Comparison of ENCODE assay signal across 22 cellular contexts in genomic region chr2:168201722-168202121, GRCh38. TPM values are rescaled to one million over a fixed set of nuclear protein-coding genes. Genes with fewer than 3 reads are reported as not detected.
DNase-seq lines count a peak whose midpoint lies in the region; ATAC-seq and TF ChIP-seq lines count a peak whose summit lies in the region.
"Had no signal": no experiment of that assay in that cellular context is flagged by ENCODE, and none has a peak within 500 bp of the region (broad histone marks: within the 10 kb centered on the region; RNA-seq: fewer than 3 reads in every experiment).

No MANE protein-coding gene starts in this region.

- peak overlapping the region; percentile 36; the same call in 1 of the 2 replicates for H3K4me2 ChIP-seq in BLaER1

- H3K4me3 ChIP-seq in BLaER1 (no peak overlapping the region), neuron (ENCODE audit: low read length) (peak overlapping the region; percentile 23), ascending aorta (no peak overlapping the region)
- H3K4me3 ChIP-seq: gastrocnemius medialis, left lung, mucosa of descending colon, ovary had no signal

- H3K4me1 Mint-ChIP-seq in T-helper 17 cell: peaks cover 32% of the 10 kb centered on the region

- no peaks in the 10 kb centered on the region for H3K27me3 Mint-ChIP-seq in T-helper 17 cell
- H3K27me3 Mint-ChIP-seq: activated naive CD4-positive, alpha-beta T cell treated with anti-CD3 and anti-CD28 coated beads, Interleukin-2, amount 10 ng/mL, durations not matched to agents 7 days and 5 days had no signal

- peaks cover 3% of the 10 kb centered on the region for H3K36me3 Mint-ChIP-seq in T-helper 17 cell (ENCODE audit: low read depth)

- H3K4me1 ChIP-seq in BLaER1 (peaks cover 67% of the 10 kb centered on the region), neuron (ENCODE audit: insufficient read depth, low read length) (peaks cover 18% of the 10 kb centered on the region), ascending aorta (no peaks in the 10 kb centered on the region)
- H3K4me1 ChIP-seq: gastrocnemius medialis had no signal

- H2AFZ ChIP-seq in neuron (ENCODE audit: low read depth, low read length): no peak overlapping the region

- H3K4me3 Mint-ChIP-seq in T-helper 17 cell: peak overlapping the region; percentile 25
- H3K4me3 Mint-ChIP-seq: activated naive CD4-positive, alpha-beta T cell treated with anti-CD3 and anti-CD28 coated beads, Interleukin-2, amount 10 ng/mL, durations not matched to agents 7 days and 5 days had no signal

- no peaks in the 10 kb centered on the region for H3K27me3 ChIP-seq in BLaER1
- no peaks in the 10 kb centered on the region for H3K27me3 ChIP-seq in neuron (ENCODE audit: insufficient read depth, low read length)
- H3K27me3 ChIP-seq in ascending aorta: no peaks in the 10 kb centered on the region
- H3K27me3 ChIP-seq: brain microvascular endothelial cell, gastrocnemius medialis, left lung, ovary had no signal

- peaks cover 60% of the 10 kb centered on the region for H4K20me1 ChIP-seq in BLaER1

- H3K9me3 ChIP-seq in BLaER1 (peaks cover 29% of the 10 kb centered on the region), T-helper 17 cell (ENCODE audit: control insufficient read depth, low read length, poor library complexity, severe bottlenecking) (no peaks in the 10 kb centered on the region), neuron (ENCODE audit: low read length) (peaks cover 12% of the 10 kb centered on the region), ascending aorta (no peaks in the 10 kb centered on the region)
- H3K9me3 ChIP-seq: gastrocnemius medialis, left lung, mucosa of descending colon, ovary had no signal

- TF ChIP-seq CTCF in ascending aorta (IDR thresholded peaks at IDR 0.05): no peak

- DNase-seq in T-helper 17 cell: no peak
- DNase-seq in globus pallidus (ENCODE audit: low spot score): peak; percentile 50
- no peak for DNase-seq in stimulated activated CD4-positive, alpha-beta T cell treated with anti-CD3 and anti-CD28 coated beads, Interleukin-2, amount 100 ng/mL, for 24 hours
- DNase-seq in ascending aorta (ENCODE audit: low spot score in 2 of 2): no peak
- no peak for DNase-seq in amygdala (lab: John Stamatoyannopoulos, UW)
- DNase-seq: activated CD4-positive, alpha-beta T cell treated with anti-CD3 and anti-CD28 coated beads, Interleukin-2, amount 50 U/mL, for 48 hours; activated naive CD4-positive, alpha-beta T cell treated with anti-CD3 and anti-CD28 coated beads, Interleukin-2, amount 10 ng/mL, durations not matched to agents 7 days and 5 days; brain microvascular endothelial cell; C1 segment of cervical spinal cord; erythroblast; gastrocnemius medialis; H7; left lung; mucosa of descending colon; NCI-H1417; NCI-H748 treated with DMSO at 0.1 percent for 48 hours; ovary; SHP77 treated with DMSO at 0.1 percent for 48 hours had no signal

- intact Hi-C loops in ascending aorta (cut with DNase I): no loop called here

- H3K36me3 ChIP-seq in BLaER1: peaks cover 48% of the 10 kb centered on the region
- no peaks in the 10 kb centered on the region for H3K36me3 ChIP-seq in neuron (ENCODE audit: insufficient read depth, low read length)
- H3K36me3 ChIP-seq in ascending aorta: no peaks in the 10 kb centered on the region
- H3K36me3 ChIP-seq: brain microvascular endothelial cell, gastrocnemius medialis, left lung, ovary had no signal

- H3K27ac Mint-ChIP-seq in T-helper 17 cell: no peak overlapping the region

- H3K9ac ChIP-seq in BLaER1: no peak overlapping the region

- ATAC-seq in T-helper 17 cell (no peak), GM18519 (IDR thresholded peaks at IDR 0.05; ENCODE audit: low FRiP score, unreplicated experiment) (no peak)
- ATAC-seq: gastrocnemius medialis, left lung, mucosa of descending colon had no signal

- H3K27ac ChIP-seq in BLaER1 (peak overlapping the region; percentile 18; the same call in 1 of the 2 replicates), ascending aorta (no peak overlapping the region)
- H3K27ac ChIP-seq: brain microvascular endothelial cell, gastrocnemius medialis, left lung, ovary had no signal

RNA-seq across cellular contexts. Expression of gene STK39, which starts 45.7 kb away (rescaled TPM):
- total RNA-seq in T-helper 17 cell (10 to 100 TPM; 24.1 to 26.1 TPM), ascending aorta (7.5 TPM)
- total RNA-seq: G401 had no signal
